In the genomic region with DNA sequence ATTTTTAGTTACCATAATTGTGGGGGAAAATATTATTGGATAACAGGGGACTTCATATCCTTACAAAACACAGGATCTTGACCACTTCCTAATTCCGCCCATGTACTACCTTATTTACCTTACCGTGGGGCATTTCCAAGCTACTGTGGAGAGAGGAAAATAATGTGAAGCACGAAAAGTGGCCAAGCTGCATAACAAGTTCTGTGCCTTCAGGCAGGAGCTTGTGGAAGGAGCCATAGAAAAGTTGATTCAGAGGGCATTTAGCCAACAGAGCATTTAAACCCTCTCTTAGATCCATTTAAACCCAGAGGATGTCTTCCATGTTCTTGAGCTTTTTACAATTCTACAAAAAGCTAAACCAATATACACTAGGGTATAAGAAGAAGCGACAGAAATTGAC, we compare ENCODE assay signal across 25 cellular contexts. TPM values are rescaled to one million over a fixed set of nuclear protein-coding genes. Genes with fewer than 3 reads are reported as not detected.
DNase-seq lines count a peak whose midpoint lies in the region; ATAC-seq and TF ChIP-seq lines count a peak whose summit lies in the region.
"Had no signal": no experiment of that assay in that cellular context is flagged by ENCODE, and none has a peak within 500 bp of the region (broad histone marks: within the 10 kb centered on the region; RNA-seq: fewer than 3 reads in every experiment).

No MANE protein-coding gene starts in this region.

- intact Hi-C loops in left lung (cut with DNase I) (no loop called here), upper lobe of right lung (cut with DNase I) (no loop called here)

- ATAC-seq in left lung: peak; percentile 68
- ATAC-seq in upper lobe of right lung: peak; percentile 39
- ATAC-seq: GM23338, HepG2, SK-N-SH treated with all-trans-retinoic acid at 6 μM for 48 hours had no signal

- H3K36me3 ChIP-seq in SK-N-MC (ENCODE audit: insufficient read depth, low read length) (no peaks in the 10 kb centered on the region), left lung (no peaks in the 10 kb centered on the region), upper lobe of right lung (no peaks in the 10 kb centered on the region)
- H3K36me3 ChIP-seq: BE2C, Peyer's patch had no signal

- no peaks in the 10 kb centered on the region for H3K27me3 ChIP-seq in left lung
- no peaks in the 10 kb centered on the region for H3K27me3 ChIP-seq in upper lobe of right lung
- H3K27me3 ChIP-seq: BE2C, Peyer's patch had no signal

- H3K4me1 ChIP-seq in left lung (no peaks in the 10 kb centered on the region), upper lobe of right lung (no peaks in the 10 kb centered on the region)
- H3K4me1 ChIP-seq: Peyer's patch had no signal

- H3K27ac ChIP-seq in SK-N-MC (no peak overlapping the region), left lung (no peak overlapping the region), upper lobe of right lung (no peak overlapping the region)
- H3K27ac ChIP-seq: Peyer's patch had no signal

- H3K9me3 ChIP-seq in SK-N-MC (ENCODE audit: low read depth, low read length): no peaks in the 10 kb centered on the region
- no peaks in the 10 kb centered on the region for H3K9me3 ChIP-seq in left lung
- H3K9me3 ChIP-seq in upper lobe of right lung: no peaks in the 10 kb centered on the region
- H3K9me3 ChIP-seq: BE2C, Peyer's patch had no signal

- H3K9ac ChIP-seq in SK-N-MC (ENCODE audit: insufficient read length): peak overlapping the region; percentile 23

- TF ChIP-seq CTCF in LNCaP clone FGC (IDR thresholded peaks at IDR 0.05; ENCODE audit: control insufficient read depth, extremely low read depth, insufficient read depth) (no peak), left lung (IDR thresholded peaks at IDR 0.05) (no peak), upper lobe of right lung (IDR thresholded peaks at IDR 0.05) (no peak)

- DNase-seq in LNCaP clone FGC (ENCODE audit: low read depth): peak; percentile 97
- no peak for DNase-seq in SK-N-MC (ENCODE audit: low read depth, low spot score)
- no peak for DNase-seq in left lung
- no peak for DNase-seq in upper lobe of right lung
- DNase-seq in kidney tubule cell (ENCODE audit: low spot score): no peak
- no peak for DNase-seq in activated CD4-positive, alpha-beta T cell treated with anti-CD3 and anti-CD28 coated beads, Interleukin-2, amount 50 U/mL, for 1 hour
- no peak for DNase-seq in activated T-cell treated with anti-CD3 and anti-CD28 coated beads for 4 hours
- DNase-seq: BE2C, Calu3, DMS153, DND-41, H9, Karpas-422, MV-4-11, NCI-H1105, NCI-H1436 treated with DMSO at 0.1 percent for 48 hours, NCI-H187 treated with DMSO at 0.1 percent for 48 hours, NCI-H2107, NCI-H524, NCI-H748 treated with DMSO at 0.1 percent for 48 hours, Peyer's patch, SHP77 treated with DMSO at 0.1 percent for 48 hours had no signal

- no peak overlapping the region for H3K4me3 ChIP-seq in LNCaP clone FGC (ENCODE audit: low read depth, low read length)
- H3K4me3 ChIP-seq in SK-N-MC: no peak overlapping the region
- no peak overlapping the region for H3K4me3 ChIP-seq in left lung
- no peak overlapping the region for H3K4me3 ChIP-seq in upper lobe of right lung
- H3K4me3 ChIP-seq: GM23338, Peyer's patch had no signal

RNA-seq across cellular contexts. Expression of a gene that starts 41.6 kb away (rescaled TPM):
- total RNA-seq in left lung: 10 to 100 TPM; 26.2 to 34.3 TPM
- total RNA-seq in upper lobe of right lung: 36.5 TPM

RNA-seq across cellular contexts. Expression of a gene that starts 41.8 kb away (rescaled TPM):
- 10 to 100 TPM; 19.4 to 24.3 TPM for total RNA-seq in left lung
- 26.3 TPM for total RNA-seq in upper lobe of right lung
